ENCODE assay signal across 1 cellular context in the genomic region with DNA sequence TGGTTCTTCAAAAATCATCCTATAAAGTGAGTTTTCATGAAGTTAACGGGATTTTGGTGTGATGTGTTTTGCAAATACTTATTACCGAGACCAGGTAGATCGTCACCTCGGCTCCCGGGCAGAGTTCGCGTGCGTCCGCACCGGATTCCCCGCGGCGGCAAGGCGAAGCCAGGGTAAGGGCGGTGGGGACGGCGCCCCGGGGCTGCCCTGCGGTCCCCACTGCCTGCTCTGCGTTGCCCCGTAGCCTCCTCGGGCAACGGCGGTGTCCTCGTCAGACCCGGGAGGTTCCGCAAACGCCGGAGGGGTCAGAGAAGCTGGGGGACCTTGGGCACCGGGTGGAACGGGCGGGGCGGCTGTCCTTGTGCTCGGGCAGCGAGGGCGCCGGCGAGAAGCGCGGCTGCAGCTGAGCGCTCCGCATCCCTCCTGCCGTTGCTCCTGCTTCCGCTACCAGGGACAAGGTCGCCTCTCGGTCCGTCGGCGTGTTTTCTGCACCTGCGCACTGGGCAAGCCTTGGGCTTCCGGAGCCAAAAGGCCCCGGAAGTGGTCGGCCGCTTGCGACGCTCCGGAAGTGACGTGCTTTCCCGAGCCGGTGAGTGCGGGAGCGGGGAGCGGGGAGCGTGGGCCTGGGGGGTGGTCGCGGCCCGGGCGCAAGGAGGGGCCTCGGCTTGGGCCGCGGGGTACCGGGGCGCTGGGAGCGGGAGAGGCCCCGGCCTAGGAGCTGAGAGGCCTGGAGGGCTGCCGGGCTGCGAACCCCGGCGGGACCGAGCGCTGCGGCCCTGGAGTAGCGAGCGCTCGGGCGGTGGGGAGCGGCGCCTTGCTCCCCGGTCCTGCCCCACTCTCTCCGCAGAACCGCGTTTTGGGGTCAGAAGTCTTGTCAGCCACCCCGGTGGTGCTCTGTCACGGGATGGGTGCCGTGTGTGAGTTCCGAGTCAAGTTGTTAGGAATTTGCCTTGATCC.
TF ChIP-seq lines count a peak whose summit lies in the region.

A gene with protein sequence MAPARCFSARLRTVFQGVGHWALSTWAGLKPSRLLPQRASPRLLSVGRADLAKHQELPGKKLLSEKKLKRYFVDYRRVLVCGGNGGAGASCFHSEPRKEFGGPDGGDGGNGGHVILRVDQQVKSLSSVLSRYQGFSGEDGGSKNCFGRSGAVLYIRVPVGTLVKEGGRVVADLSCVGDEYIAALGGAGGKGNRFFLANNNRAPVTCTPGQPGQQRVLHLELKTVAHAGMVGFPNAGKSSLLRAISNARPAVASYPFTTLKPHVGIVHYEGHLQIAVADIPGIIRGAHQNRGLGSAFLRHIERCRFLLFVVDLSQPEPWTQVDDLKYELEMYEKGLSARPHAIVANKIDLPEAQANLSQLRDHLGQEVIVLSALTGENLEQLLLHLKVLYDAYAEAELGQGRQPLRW (plus strand): TSS at position 560 of the 957 bp plus-strand sequence. CDS start 10,393 bp downstream, outside the sequence.

TF ChIP-seq in GM12878, 131 proteins besides CTCF, POLR2A, EP300 and RAD21 (continued from another document and continues in another):
- TF ChIP-seq, protein P1, sequence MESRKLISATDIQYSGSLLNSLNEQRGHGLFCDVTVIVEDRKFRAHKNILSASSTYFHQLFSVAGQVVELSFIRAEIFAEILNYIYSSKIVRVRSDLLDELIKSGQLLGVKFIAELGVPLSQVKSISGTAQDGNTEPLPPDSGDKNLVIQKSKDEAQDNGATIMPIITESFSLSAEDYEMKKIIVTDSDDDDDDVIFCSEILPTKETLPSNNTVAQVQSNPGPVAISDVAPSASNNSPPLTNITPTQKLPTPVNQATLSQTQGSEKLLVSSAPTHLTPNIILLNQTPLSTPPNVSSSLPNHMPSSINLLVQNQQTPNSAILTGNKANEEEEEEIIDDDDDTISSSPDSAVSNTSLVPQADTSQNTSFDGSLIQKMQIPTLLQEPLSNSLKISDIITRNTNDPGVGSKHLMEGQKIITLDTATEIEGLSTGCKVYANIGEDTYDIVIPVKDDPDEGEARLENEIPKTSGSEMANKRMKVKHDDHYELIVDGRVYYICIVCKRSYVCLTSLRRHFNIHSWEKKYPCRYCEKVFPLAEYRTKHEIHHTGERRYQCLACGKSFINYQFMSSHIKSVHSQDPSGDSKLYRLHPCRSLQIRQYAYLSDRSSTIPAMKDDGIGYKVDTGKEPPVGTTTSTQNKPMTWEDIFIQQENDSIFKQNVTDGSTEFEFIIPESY (IDR thresholded peaks at IDR 0.05) = no peak
- TF ChIP-seq PML (IDR thresholded peaks at IDR 0.05; ENCODE audit: low read length) (peak; percentile 91), ZBED1 (IDR thresholded peaks at IDR 0.05; ENCODE audit: borderline replicate concordance) (0 out of 2 replicates have a peak, but pooled peaks have one; percentile 6), CBX3 (IDR thresholded peaks at IDR 0.05; ENCODE audit: borderline replicate concordance, low read depth) (no peak), NRF1 (conservative IDR thresholded peaks at IDR 0.05; ENCODE audit: low read depth, low read length) (peak; percentile 61), ETV6 (conservative IDR thresholded peaks at IDR 0.05 in 1 of 2, IDR thresholded peaks at IDR 0.05 in 1 of 2; ENCODE audit: borderline replicate concordance in 1 of 2, low read depth in 1 of 2) (no peak), FOXK2 (IDR thresholded peaks at IDR 0.05) (peak; percentile 55), ZZZ3 (IDR thresholded peaks at IDR 0.05; ENCODE audit: control insufficient read depth, insufficient read length, low read depth) (no peak), HDGF (IDR thresholded peaks at IDR 0.05) (peak; percentile 34; the same call in 1 of the 2 replicates), BCL11A (IDR thresholded peaks at IDR 0.05; ENCODE audit: low read depth, low read length) (no peak), RELA (IDR thresholded peaks at IDR 0.05; ENCODE audit: borderline replicate concordance, partially characterized antibody) (no peak), MTA2 (IDR thresholded peaks at IDR 0.05; ENCODE audit: low read depth) (no peak), ASH2L (IDR thresholded peaks at IDR 0.05; ENCODE audit: borderline replicate concordance, low read depth) (no peak), MEF2B (IDR thresholded peaks at IDR 0.05; ENCODE audit: partially characterized antibody, poor library complexity, severe bottlenecking) (peak; percentile 19), SIX5 (IDR thresholded peaks at IDR 0.05; ENCODE audit: low read depth, low read length, severe bottlenecking) (peak; percentile 44), RCOR1 (conservative IDR thresholded peaks at IDR 0.05; ENCODE audit: low read depth, low read length) (0 out of 2 replicates have a peak, but pooled peaks have one; percentile 63), RBBP5 (conservative IDR thresholded peaks at IDR 0.05) (peak; percentile 51; the same call in 1 of the 2 replicates), ZNF217 (IDR thresholded peaks at IDR 0.05) (no peak), NFIC (IDR thresholded peaks at IDR 0.05; ENCODE audit: low read depth, low read length) (no peak), MXI1 (IDR thresholded peaks at IDR 0.05; ENCODE audit: low read depth, low read length) (peak; percentile 96), SP1 (IDR thresholded peaks at IDR 0.05; ENCODE audit: low read depth, low read length) (peak; percentile 20), HDAC2 (IDR thresholded peaks at IDR 0.05) (no peak), PAX5 (IDR thresholded peaks at IDR 0.05; ENCODE audit: borderline replicate concordance, low read depth, low read length) (no peak), CREM (IDR thresholded peaks at IDR 0.05; ENCODE audit: low read depth) (peak; percentile 98), KLF5 (IDR thresholded peaks at IDR 0.05; ENCODE audit: partially characterized antibody) (no peak), MYB (IDR thresholded peaks at IDR 0.05; ENCODE audit: borderline replicate concordance, low read depth, low read length) (no peak), EZH2 (IDR thresholded peaks at IDR 0.05; ENCODE audit: borderline replicate concordance, control insufficient read depth, low read depth, low read length) (no peak), BRCA1 (IDR thresholded peaks at IDR 0.05; ENCODE audit: low read depth, low read length) (no peak)
- TF ChIP-seq, protein P2, sequence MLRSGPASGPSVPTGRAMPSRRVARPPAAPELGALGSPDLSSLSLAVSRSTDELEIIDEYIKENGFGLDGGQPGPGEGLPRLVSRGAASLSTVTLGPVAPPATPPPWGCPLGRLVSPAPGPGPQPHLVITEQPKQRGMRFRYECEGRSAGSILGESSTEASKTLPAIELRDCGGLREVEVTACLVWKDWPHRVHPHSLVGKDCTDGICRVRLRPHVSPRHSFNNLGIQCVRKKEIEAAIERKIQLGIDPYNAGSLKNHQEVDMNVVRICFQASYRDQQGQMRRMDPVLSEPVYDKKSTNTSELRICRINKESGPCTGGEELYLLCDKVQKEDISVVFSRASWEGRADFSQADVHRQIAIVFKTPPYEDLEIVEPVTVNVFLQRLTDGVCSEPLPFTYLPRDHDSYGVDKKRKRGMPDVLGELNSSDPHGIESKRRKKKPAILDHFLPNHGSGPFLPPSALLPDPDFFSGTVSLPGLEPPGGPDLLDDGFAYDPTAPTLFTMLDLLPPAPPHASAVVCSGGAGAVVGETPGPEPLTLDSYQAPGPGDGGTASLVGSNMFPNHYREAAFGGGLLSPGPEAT (IDR thresholded peaks at IDR 0.05; ENCODE audit: low read depth) = 0 out of 2 replicates have a peak, but pooled peaks have one; percentile 50
- TF ChIP-seq, protein P3, sequence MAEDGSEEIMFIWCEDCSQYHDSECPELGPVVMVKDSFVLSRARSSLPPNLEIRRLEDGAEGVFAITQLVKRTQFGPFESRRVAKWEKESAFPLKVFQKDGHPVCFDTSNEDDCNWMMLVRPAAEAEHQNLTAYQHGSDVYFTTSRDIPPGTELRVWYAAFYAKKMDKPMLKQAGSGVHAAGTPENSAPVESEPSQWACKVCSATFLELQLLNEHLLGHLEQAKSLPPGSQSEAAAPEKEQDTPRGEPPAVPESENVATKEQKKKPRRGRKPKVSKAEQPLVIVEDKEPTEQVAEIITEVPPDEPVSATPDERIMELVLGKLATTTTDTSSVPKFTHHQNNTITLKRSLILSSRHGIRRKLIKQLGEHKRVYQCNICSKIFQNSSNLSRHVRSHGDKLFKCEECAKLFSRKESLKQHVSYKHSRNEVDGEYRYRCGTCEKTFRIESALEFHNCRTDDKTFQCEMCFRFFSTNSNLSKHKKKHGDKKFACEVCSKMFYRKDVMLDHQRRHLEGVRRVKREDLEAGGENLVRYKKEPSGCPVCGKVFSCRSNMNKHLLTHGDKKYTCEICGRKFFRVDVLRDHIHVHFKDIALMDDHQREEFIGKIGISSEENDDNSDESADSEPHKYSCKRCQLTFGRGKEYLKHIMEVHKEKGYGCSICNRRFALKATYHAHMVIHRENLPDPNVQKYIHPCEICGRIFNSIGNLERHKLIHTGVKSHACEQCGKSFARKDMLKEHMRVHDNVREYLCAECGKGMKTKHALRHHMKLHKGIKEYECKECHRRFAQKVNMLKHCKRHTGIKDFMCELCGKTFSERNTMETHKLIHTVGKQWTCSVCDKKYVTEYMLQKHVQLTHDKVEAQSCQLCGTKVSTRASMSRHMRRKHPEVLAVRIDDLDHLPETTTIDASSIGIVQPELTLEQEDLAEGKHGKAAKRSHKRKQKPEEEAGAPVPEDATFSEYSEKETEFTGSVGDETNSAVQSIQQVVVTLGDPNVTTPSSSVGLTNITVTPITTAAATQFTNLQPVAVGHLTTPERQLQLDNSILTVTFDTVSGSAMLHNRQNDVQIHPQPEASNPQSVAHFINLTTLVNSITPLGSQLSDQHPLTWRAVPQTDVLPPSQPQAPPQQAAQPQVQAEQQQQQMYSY (CRISPR knock-in tag; IDR thresholded peaks at IDR 0.05) = no peak
- TF ChIP-seq, protein P4, sequence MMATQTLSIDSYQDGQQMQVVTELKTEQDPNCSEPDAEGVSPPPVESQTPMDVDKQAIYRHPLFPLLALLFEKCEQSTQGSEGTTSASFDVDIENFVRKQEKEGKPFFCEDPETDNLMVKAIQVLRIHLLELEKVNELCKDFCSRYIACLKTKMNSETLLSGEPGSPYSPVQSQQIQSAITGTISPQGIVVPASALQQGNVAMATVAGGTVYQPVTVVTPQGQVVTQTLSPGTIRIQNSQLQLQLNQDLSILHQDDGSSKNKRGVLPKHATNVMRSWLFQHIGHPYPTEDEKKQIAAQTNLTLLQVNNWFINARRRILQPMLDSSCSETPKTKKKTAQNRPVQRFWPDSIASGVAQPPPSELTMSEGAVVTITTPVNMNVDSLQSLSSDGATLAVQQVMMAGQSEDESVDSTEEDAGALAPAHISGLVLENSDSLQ (IDR thresholded peaks at IDR 0.05) = no peak; the same call in 1 of the 2 replicates
- TF ChIP-seq, protein P5, sequence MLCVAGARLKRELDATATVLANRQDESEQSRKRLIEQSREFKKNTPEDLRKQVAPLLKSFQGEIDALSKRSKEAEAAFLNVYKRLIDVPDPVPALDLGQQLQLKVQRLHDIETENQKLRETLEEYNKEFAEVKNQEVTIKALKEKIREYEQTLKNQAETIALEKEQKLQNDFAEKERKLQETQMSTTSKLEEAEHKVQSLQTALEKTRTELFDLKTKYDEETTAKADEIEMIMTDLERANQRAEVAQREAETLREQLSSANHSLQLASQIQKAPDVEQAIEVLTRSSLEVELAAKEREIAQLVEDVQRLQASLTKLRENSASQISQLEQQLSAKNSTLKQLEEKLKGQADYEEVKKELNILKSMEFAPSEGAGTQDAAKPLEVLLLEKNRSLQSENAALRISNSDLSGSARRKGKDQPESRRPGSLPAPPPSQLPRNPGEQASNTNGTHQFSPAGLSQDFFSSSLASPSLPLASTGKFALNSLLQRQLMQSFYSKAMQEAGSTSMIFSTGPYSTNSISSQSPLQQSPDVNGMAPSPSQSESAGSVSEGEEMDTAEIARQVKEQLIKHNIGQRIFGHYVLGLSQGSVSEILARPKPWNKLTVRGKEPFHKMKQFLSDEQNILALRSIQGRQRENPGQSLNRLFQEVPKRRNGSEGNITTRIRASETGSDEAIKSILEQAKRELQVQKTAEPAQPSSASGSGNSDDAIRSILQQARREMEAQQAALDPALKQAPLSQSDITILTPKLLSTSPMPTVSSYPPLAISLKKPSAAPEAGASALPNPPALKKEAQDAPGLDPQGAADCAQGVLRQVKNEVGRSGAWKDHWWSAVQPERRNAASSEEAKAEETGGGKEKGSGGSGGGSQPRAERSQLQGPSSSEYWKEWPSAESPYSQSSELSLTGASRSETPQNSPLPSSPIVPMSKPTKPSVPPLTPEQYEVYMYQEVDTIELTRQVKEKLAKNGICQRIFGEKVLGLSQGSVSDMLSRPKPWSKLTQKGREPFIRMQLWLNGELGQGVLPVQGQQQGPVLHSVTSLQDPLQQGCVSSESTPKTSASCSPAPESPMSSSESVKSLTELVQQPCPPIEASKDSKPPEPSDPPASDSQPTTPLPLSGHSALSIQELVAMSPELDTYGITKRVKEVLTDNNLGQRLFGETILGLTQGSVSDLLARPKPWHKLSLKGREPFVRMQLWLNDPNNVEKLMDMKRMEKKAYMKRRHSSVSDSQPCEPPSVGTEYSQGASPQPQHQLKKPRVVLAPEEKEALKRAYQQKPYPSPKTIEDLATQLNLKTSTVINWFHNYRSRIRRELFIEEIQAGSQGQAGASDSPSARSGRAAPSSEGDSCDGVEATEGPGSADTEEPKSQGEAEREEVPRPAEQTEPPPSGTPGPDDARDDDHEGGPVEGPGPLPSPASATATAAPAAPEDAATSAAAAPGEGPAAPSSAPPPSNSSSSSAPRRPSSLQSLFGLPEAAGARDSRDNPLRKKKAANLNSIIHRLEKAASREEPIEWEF (IDR thresholded peaks at IDR 0.05; ENCODE audit: insufficient replicate concordance, low read depth, low read length) = no peak
- TF ChIP-seq, protein P6, sequence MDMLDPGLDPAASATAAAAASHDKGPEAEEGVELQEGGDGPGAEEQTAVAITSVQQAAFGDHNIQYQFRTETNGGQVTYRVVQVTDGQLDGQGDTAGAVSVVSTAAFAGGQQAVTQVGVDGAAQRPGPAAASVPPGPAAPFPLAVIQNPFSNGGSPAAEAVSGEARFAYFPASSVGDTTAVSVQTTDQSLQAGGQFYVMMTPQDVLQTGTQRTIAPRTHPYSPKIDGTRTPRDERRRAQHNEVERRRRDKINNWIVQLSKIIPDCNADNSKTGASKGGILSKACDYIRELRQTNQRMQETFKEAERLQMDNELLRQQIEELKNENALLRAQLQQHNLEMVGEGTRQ (IDR thresholded peaks at IDR 0.05; ENCODE audit: borderline replicate concordance, low read depth, low read length) = no peak
- TF ChIP-seq, protein P7, sequence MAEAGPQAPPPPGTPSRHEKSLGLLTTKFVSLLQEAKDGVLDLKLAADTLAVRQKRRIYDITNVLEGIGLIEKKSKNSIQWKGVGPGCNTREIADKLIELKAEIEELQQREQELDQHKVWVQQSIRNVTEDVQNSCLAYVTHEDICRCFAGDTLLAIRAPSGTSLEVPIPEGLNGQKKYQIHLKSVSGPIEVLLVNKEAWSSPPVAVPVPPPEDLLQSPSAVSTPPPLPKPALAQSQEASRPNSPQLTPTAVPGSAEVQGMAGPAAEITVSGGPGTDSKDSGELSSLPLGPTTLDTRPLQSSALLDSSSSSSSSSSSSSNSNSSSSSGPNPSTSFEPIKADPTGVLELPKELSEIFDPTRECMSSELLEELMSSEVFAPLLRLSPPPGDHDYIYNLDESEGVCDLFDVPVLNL (IDR thresholded peaks at IDR 0.05; ENCODE audit: low read depth, low read length) = no peak
- TF ChIP-seq, protein P8, sequence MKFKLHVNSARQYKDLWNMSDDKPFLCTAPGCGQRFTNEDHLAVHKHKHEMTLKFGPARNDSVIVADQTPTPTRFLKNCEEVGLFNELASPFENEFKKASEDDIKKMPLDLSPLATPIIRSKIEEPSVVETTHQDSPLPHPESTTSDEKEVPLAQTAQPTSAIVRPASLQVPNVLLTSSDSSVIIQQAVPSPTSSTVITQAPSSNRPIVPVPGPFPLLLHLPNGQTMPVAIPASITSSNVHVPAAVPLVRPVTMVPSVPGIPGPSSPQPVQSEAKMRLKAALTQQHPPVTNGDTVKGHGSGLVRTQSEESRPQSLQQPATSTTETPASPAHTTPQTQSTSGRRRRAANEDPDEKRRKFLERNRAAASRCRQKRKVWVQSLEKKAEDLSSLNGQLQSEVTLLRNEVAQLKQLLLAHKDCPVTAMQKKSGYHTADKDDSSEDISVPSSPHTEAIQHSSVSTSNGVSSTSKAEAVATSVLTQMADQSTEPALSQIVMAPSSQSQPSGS (IDR thresholded peaks at IDR 0.05; ENCODE audit: low read length) = no peak; the same call in 1 of the 2 replicates
